ENCODE assay signal across 2 cellular contexts in genomic region chr15:97903560-97904195, GRCh38.
A peak's percentile ranks its signal among the peaks of the same experiment; 100 is the strongest.
TF ChIP-seq lines count a peak whose summit lies in the region.

No MANE protein-coding gene starts in this region.

TF ChIP-seq in A549, 52 proteins besides CTCF, POLR2A, EP300 and RAD21 (continued from another document):
- TF ChIP-seq, protein P1, sequence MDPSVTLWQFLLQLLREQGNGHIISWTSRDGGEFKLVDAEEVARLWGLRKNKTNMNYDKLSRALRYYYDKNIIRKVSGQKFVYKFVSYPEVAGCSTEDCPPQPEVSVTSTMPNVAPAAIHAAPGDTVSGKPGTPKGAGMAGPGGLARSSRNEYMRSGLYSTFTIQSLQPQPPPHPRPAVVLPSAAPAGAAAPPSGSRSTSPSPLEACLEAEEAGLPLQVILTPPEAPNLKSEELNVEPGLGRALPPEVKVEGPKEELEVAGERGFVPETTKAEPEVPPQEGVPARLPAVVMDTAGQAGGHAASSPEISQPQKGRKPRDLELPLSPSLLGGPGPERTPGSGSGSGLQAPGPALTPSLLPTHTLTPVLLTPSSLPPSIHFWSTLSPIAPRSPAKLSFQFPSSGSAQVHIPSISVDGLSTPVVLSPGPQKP (IDR thresholded peaks at IDR 0.05; ENCODE audit: low read depth, low read length) = no peak
- TF ChIP-seq RCOR1 (IDR thresholded peaks at IDR 0.05; ENCODE audit: low read depth, low read length) = no peak
- TF ChIP-seq, protein P2, sequence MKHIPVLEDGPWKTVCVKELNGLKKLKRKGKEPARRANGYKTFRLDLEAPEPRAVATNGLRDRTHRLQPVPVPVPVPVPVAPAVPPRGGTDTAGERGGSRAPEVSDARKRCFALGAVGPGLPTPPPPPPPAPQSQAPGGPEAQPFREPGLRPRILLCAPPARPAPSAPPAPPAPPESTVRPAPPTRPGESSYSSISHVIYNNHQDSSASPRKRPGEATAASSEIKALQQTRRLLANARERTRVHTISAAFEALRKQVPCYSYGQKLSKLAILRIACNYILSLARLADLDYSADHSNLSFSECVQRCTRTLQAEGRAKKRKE (CRISPR knock-in tag; IDR thresholded peaks at IDR 0.05; ENCODE audit: low read depth) = no peak
- TF ChIP-seq HMGXB4 (CRISPR knock-in tag; IDR thresholded peaks at IDR 0.05; ENCODE audit: borderline replicate concordance) = no peak
- TF ChIP-seq, protein P3, sequence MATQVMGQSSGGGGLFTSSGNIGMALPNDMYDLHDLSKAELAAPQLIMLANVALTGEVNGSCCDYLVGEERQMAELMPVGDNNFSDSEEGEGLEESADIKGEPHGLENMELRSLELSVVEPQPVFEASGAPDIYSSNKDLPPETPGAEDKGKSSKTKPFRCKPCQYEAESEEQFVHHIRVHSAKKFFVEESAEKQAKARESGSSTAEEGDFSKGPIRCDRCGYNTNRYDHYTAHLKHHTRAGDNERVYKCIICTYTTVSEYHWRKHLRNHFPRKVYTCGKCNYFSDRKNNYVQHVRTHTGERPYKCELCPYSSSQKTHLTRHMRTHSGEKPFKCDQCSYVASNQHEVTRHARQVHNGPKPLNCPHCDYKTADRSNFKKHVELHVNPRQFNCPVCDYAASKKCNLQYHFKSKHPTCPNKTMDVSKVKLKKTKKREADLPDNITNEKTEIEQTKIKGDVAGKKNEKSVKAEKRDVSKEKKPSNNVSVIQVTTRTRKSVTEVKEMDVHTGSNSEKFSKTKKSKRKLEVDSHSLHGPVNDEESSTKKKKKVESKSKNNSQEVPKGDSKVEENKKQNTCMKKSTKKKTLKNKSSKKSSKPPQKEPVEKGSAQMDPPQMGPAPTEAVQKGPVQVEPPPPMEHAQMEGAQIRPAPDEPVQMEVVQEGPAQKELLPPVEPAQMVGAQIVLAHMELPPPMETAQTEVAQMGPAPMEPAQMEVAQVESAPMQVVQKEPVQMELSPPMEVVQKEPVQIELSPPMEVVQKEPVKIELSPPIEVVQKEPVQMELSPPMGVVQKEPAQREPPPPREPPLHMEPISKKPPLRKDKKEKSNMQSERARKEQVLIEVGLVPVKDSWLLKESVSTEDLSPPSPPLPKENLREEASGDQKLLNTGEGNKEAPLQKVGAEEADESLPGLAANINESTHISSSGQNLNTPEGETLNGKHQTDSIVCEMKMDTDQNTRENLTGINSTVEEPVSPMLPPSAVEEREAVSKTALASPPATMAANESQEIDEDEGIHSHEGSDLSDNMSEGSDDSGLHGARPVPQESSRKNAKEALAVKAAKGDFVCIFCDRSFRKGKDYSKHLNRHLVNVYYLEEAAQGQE (IDR thresholded peaks at IDR 0.05) = peak; percentile 85
- no peak for TF ChIP-seq ZSCAN20 (CRISPR knock-in tag; IDR thresholded peaks at IDR 0.05)
- TF ChIP-seq JUN (IDR thresholded peaks at IDR 0.05) = 0 out of 5 replicates have a peak, but pooled peaks of 1 of the 2 experiments have one; percentile 14
- TF ChIP-seq MYC (IDR thresholded peaks at IDR 0.05; ENCODE audit: borderline replicate concordance, low read length) = no peak
- no peak for TF ChIP-seq HEYL (CRISPR knock-in tag; IDR thresholded peaks at IDR 0.05)
- TF ChIP-seq, protein P4, sequence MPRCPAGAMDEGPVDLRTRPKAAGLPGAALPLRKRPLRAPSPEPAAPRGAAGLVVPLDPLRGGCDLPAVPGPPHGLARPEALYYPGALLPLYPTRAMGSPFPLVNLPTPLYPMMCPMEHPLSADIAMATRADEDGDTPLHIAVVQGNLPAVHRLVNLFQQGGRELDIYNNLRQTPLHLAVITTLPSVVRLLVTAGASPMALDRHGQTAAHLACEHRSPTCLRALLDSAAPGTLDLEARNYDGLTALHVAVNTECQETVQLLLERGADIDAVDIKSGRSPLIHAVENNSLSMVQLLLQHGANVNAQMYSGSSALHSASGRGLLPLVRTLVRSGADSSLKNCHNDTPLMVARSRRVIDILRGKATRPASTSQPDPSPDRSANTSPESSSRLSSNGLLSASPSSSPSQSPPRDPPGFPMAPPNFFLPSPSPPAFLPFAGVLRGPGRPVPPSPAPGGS (IDR thresholded peaks at IDR 0.05) = no peak
- peak; percentile 42 for TF ChIP-seq ZFP36 (IDR thresholded peaks at IDR 0.05; ENCODE audit: borderline replicate concordance, partially characterized antibody)
- TF ChIP-seq CBX8 (IDR thresholded peaks at IDR 0.05) = no peak
- TF ChIP-seq CHD4 (IDR thresholded peaks at IDR 0.05; ENCODE audit: borderline replicate concordance) = no peak
- TF ChIP-seq CBX2 (IDR thresholded peaks at IDR 0.05; ENCODE audit: borderline replicate concordance, low read depth) = no peak

TF ChIP-seq in HCT116, 20 proteins besides CTCF, POLR2A, EP300 and RAD21:
- TF ChIP-seq, protein P3 (IDR thresholded peaks at IDR 0.05; ENCODE audit: low read depth) = peak; percentile 57
- TF ChIP-seq EZH2phosphoT487 (IDR thresholded peaks at IDR 0.05; ENCODE audit: borderline replicate concordance) = no peak
